ENCODE assay signal across 9 cellular contexts in genomic region chr6:28267695-28268059, GRCh38. TPM values are rescaled to one million over a fixed set of nuclear protein-coding genes. Genes with fewer than 3 reads are reported as not detected.
DNase-seq lines count a peak whose midpoint lies in the region; ATAC-seq, FAIRE-seq and TF ChIP-seq lines count a peak whose summit lies in the region.
"Had no signal": no experiment of that assay in that cellular context is flagged by ENCODE, and none has a peak within 500 bp of the region (broad histone marks: within the 10 kb centered on the region; RNA-seq: fewer than 3 reads in every experiment).

No MANE protein-coding gene starts in this region.

- intact Hi-C loops in K562 (cut with micrococcal nuclease), result loop anchor here (1.0 to 5.0 kb wide), 3 partner anchors 69 to 130 kb away; partner anchors contain the start of gene ZSCAN31

- BruUV-seq in K562 (replicated peaks; lab: Mats Ljungman, UMichigan), result TSS peak; percentile 61

- no peaks in the 10 kb centered on the region for H3K27me3 Mint-ChIP-seq in activated naive CD8-positive, alpha-beta T cell treated with anti-CD3 and anti-CD28 coated beads for 36 hours

- CTCF ChIA-PET in HEK293 (lab: Yijun Ruan, JAX) (interaction anchor here (0.6 to 3.3 kb wide), 9 partner anchors 11 to 1417 kb away, joined by 3 to 19 read pairs (median 4); partner anchors contain the start of gene PGBD1), K562 (lab: Yijun Ruan, JAX; ENCODE audit: low intra/inter-chr PET ratio) (interaction anchor here (0.6 kb wide), 1 partner anchor 151 kb away, joined by 5 read pairs; no protein-coding TSS in a partner anchor)

- H3K36me3 Mint-ChIP-seq in activated naive CD8-positive, alpha-beta T cell treated with anti-CD3 and anti-CD28 coated beads for 36 hours, result peaks cover 4% of the 10 kb centered on the region

- H3K4me1 ChIP-seq in HEK293 (ENCODE audit: control insufficient read depth, insufficient read depth, low read length), result peaks cover 20% of the 10 kb centered on the region; the same call in 1 of the 2 replicates
- H3K4me1 ChIP-seq in K562 (replicated peaks in 1 of 2; ENCODE audit: control insufficient read depth in 2 of 2, insufficient read depth in 2 of 2, low read length in 2 of 2), result peaks cover 7 to 26% of the 10 kb centered on the region in 2 experiments
- H3K4me1 ChIP-seq in thoracic aorta (ENCODE audit: control insufficient read depth in 1 of 2, low read depth in 2 of 2), result peaks cover 10 to 19% of the 10 kb centered on the region in 2 donors

- H3K27me3 ChIP-seq in K562 (ENCODE audit: control insufficient read depth in 2 of 2, insufficient read depth in 2 of 2, low read length in 2 of 2) (no peaks in the 10 kb centered on the region), layer of hippocampus (ENCODE audit: control insufficient read depth, insufficient read depth, low read length) (no peaks in the 10 kb centered on the region), thoracic aorta (replicated peaks; ENCODE audit: insufficient read depth) (no peaks in the 10 kb centered on the region)

- peaks cover 29% of the 10 kb centered on the region for H3K79me2 ChIP-seq in K562 (ENCODE audit: control insufficient read depth, insufficient read depth, low read length)

- H3K4me2 ChIP-seq in K562 (ENCODE audit: insufficient read depth, low read length), result peak overlapping the region; percentile 88

- no peak for DNase-seq in K562 (ENCODE audit: extremely low read depth in 1 of 4, low spot score in 3 of 4)
- no peak for DNase-seq in thoracic aorta (ENCODE audit: low spot score)
- no peak for DNase-seq in hepatic stellate cell (ENCODE audit: low spot score)
- no peak for DNase-seq in activated gamma-delta T cell (lab: John Stamatoyannopoulos, UW)
- no peak for DNase-seq in activated naive CD8-positive, alpha-beta T cell treated with anti-CD3 and anti-CD28 coated beads for 36 hours

- H4K20me1 ChIP-seq in K562 (replicated peaks; ENCODE audit: control insufficient read depth, insufficient read depth, low read length), result no peaks in the 10 kb centered on the region

- no peak for TF ChIP-seq POLR2A in K562 (conservative IDR thresholded peaks at IDR 0.05)

- ATAC-seq in K562 (no peak), thoracic aorta (ENCODE audit: insufficient number of reproducible peaks, low FRiP score, low read depth) (no peak), GM21381 (IDR thresholded peaks at IDR 0.05; ENCODE audit: unreplicated experiment) (no peak)

- H3K9me3 ChIP-seq in HEK293 (ENCODE audit: control insufficient read depth, insufficient read depth, low read depth, low read length) (no peaks in the 10 kb centered on the region), K562 (replicated peaks; ENCODE audit: control insufficient read depth, insufficient read depth, low read depth, low read length) (no peaks in the 10 kb centered on the region; the same call in 1 of the 2 replicates), thoracic aorta (no peaks in the 10 kb centered on the region)

- peak overlapping the region; percentile 75 to 94; a peak in 3 of 4 replicates for H3K9ac ChIP-seq in K562 (ENCODE audit: insufficient read depth in 1 of 2, low read depth in 2 of 2, low read length in 2 of 2)

- TF ChIP-seq EP300 in K562 (IDR thresholded peaks at IDR 0.05; ENCODE audit: low read length), result no peak

- no peak for TF ChIP-seq RAD21 in K562 (CRISPR knock-in tag; conservative IDR thresholded peaks at IDR 0.05 in 1 of 2, IDR thresholded peaks at IDR 0.05 in 1 of 2)

- H3K4me3 Mint-ChIP-seq in activated naive CD8-positive, alpha-beta T cell treated with anti-CD3 and anti-CD28 coated beads for 36 hours, result no peak overlapping the region
- H3K4me3 Mint-ChIP-seq: activated CD4-positive, alpha-beta T cell treated with anti-CD3 and anti-CD28 coated beads, Interleukin-2, amount 10 ng/mL, durations not matched to agents 24 days and 14 days had no signal

- H3K9me1 ChIP-seq in K562 (ENCODE audit: control insufficient read depth, insufficient read depth, low read length), result no peaks in the 10 kb centered on the region

- in situ Hi-C loops in K562 (cut with MboI), result no loop called here

- H3K9me3 Mint-ChIP-seq in activated naive CD8-positive, alpha-beta T cell treated with anti-CD3 and anti-CD28 coated beads for 36 hours, result no peaks in the 10 kb centered on the region
- H3K9me3 Mint-ChIP-seq: activated CD4-positive, alpha-beta T cell treated with anti-CD3 and anti-CD28 coated beads, Interleukin-2, amount 10 ng/mL, durations not matched to agents 24 days and 14 days had no signal

- peak overlapping the region; percentile 89 for H3K4me3 ChIP-seq in HEK293 (ENCODE audit: low read depth, low read length)
- H3K4me3 ChIP-seq in K562, result peak overlapping the region; percentile 61
- peak overlapping the region; percentile 90 for H3K4me3 ChIP-seq in thoracic aorta

- TF ChIP-seq CTCF in HEK293 (tag by site-specific recombination; IDR thresholded peaks at IDR 0.05) (no peak), K562 (IDR thresholded peaks at IDR 0.05 in 2 of 3, conservative IDR thresholded peaks at IDR 0.05 in 1 of 3; ENCODE audit: insufficient read depth in 2 of 3, low read depth in 1 of 3, low read length in 3 of 3) (no peak), thoracic aorta (IDR thresholded peaks at IDR 0.05) (no peak)

- POLR2A ChIA-PET in HEK293 (lab: Yijun Ruan, JAX), result interaction anchor here (0.8 to 3.4 kb wide), 22 partner anchors 8 to 429 kb away, joined by 3 to 62 read pairs (median 6); partner anchors contain the start of genes PGBD1, ZKSCAN4, ZKSCAN8 and ZSCAN16
- POLR2A ChIA-PET in K562 (lab: Yijun Ruan, JAX), result interaction anchor here (0.6 to 6.5 kb wide), 21 partner anchors 12 to 491 kb away, joined by 3 to 73 read pairs (median 4); partner anchors contain the start of genes PGBD1, ZKSCAN3, ZKSCAN4 and ZKSCAN8

- WGBS in K562 (ENCODE audit: insufficient coverage, low coverage, missing lambda C conversion rate), result 5% methylated on average over 1 of the region's 1 CpG

- peaks cover 4 to 13% of the 10 kb centered on the region in 2 experiments; a peak in 1 of 3 replicates for H3K36me3 ChIP-seq in HEK293 (ENCODE audit: control insufficient read depth in 2 of 2, insufficient read depth in 1 of 2, low read length in 2 of 2)
- peaks cover 10% of the 10 kb centered on the region for H3K36me3 ChIP-seq in K562 (ENCODE audit: control insufficient read depth, insufficient read depth, low read length)
- peaks cover 8% of the 10 kb centered on the region for H3K36me3 ChIP-seq in thoracic aorta

- H3K27ac Mint-ChIP-seq in activated naive CD8-positive, alpha-beta T cell treated with anti-CD3 and anti-CD28 coated beads for 36 hours, result no peak overlapping the region
- H3K27ac Mint-ChIP-seq: activated CD4-positive, alpha-beta T cell treated with anti-CD3 and anti-CD28 coated beads, Interleukin-2, amount 10 ng/mL, durations not matched to agents 24 days and 14 days had no signal

- H2AFZ ChIP-seq in K562 (ENCODE audit: low read depth, low read length), result peak overlapping the region; percentile 92

- peaks cover 21% of the 10 kb centered on the region for H3K4me1 Mint-ChIP-seq in activated naive CD8-positive, alpha-beta T cell treated with anti-CD3 and anti-CD28 coated beads for 36 hours

- H3K27ac ChIP-seq in HEK293 (ENCODE audit: extremely low read depth, low read depth, low read length) (peak overlapping the region; percentile 77; the same call in 1 of the 2 replicates), K562 (ENCODE audit: extremely low read depth, low read depth, low read length) (peak overlapping the region; percentile 78), layer of hippocampus (ENCODE audit: low read depth, low read length) (peak overlapping the region; percentile 73), thoracic aorta (peak overlapping the region; percentile 68 to 72)

- FAIRE-seq in K562 (lab: Jason Lieb, UNC), result peak; percentile 32

RNA-seq across cellular contexts. Expression of gene ZSCAN26, which starts 0.7 kb away (rescaled TPM):
- total RNA-seq in K562 (2011; cell fraction: chromatin; rRNA removed; ENCODE audit: low replicate concordance), result 33.0 and 48.0 TPM in 2 replicates
- total RNA-seq in K562 (2011; cell fraction: nucleolus; rRNA removed), result 7.7 and 9.1 TPM in 2 replicates
- 11.8 and 13.1 TPM in 2 replicates for total RNA-seq in K562 (2011; cell fraction: nucleoplasm; rRNA removed)
- 5.4 and 5.9 TPM in 2 replicates for total RNA-seq in K562 (2014; rRNA removed)
- 10.5 and 10.7 TPM in 2 replicates for total RNA-seq in K562 (2014; rRNA removed; fragmentation: Illumina TruSeq; extraction: Trizol)
- total RNA-seq in K562 (2015; rRNA removed; fragmentation: Illumina TruSeq; extraction: Trizol), result 10.7 and 11.0 TPM in 2 replicates
- 6.1 and 6.9 TPM in 2 replicates for total RNA-seq in K562 (2021)
- polyA plus RNA-seq in K562 (2011; rRNA removed), result 14.2 and 14.6 TPM in 2 replicates
- 2.7 and 6.0 TPM in 2 replicates for polyA plus RNA-seq in K562 (2011; cell fraction: cytosol; rRNA removed)
- polyA plus RNA-seq in K562 (2011; cell fraction: nucleus; rRNA removed), result 25.1 and 33.9 TPM in 2 replicates
- polyA plus RNA-seq in K562 (2012), result 7.0 and 10.4 TPM in 2 replicates
- 12.2 and 12.4 TPM in 2 replicates for polyA plus RNA-seq in K562 (2014; fragmentation: Illumina TruSeq; extraction: Trizol)
- polyA plus RNA-seq in K562 (2014; fragmentation: Nextera tagmentation; extraction: Ambion mirVana), result 10 to 100 TPM in 1 of 2 experiments, 1 to 10 TPM in 1; 7.3 to 12.8 TPM
- polyA plus RNA-seq in K562 (2014; rRNA removed), result 6.4 and 8.4 TPM in 2 replicates
- polyA minus RNA-seq in K562 (2011; rRNA and poly(A)+ RNA removed), result 19.5 and 25.0 TPM in 2 replicates
- 2.3 and 3.2 TPM in 2 replicates for polyA minus RNA-seq in K562 (2011; cell fraction: cytosol; rRNA and poly(A)+ RNA removed)
- 7.3 and 16.6 TPM in 2 replicates for polyA minus RNA-seq in K562 (2011; cell fraction: nucleus; rRNA and poly(A)+ RNA removed)
- 10 to 100 TPM; 25.7 to 45.0 TPM for total RNA-seq in thoracic aorta
- 1 to 10 TPM; 5.2 to 5.8 TPM for total RNA-seq in activated naive CD8-positive, alpha-beta T cell treated with anti-CD3 and anti-CD28 coated beads for 36 hours

RNA-seq across cellular contexts. Expression of gene NKAPL, which starts 8.6 kb away (rescaled TPM):
- not detected in 2 replicates for total RNA-seq in K562 (2011; cell fraction: chromatin; rRNA removed; ENCODE audit: low replicate concordance)
- not detected in 2 replicates for total RNA-seq in K562 (2011; cell fraction: nucleolus; rRNA removed)
- total RNA-seq in K562 (2011; cell fraction: nucleoplasm; rRNA removed), result not detected in 2 replicates
- total RNA-seq in K562 (2014; rRNA removed) (not detected in 2 replicates), K562 (2014; rRNA removed; fragmentation: Illumina TruSeq; extraction: Trizol) (not detected in 2 replicates), K562 (2015; rRNA removed; fragmentation: Illumina TruSeq; extraction: Trizol) (not detected in 2 replicates), K562 (2021) (not detected in 2 replicates), thoracic aorta (1 to 10 TPM in 1 of 2 donors, under 1 TPM in 1; 0.49 to 1.1 TPM)
- polyA plus RNA-seq in K562 (2011; rRNA removed) (not detected in 2 replicates), K562 (2014; fragmentation: Illumina TruSeq; extraction: Trizol) (not detected in 2 replicates), K562 (2014; fragmentation: Nextera tagmentation; extraction: Ambion mirVana) (not detected), K562 (2014; rRNA removed) (not detected in 2 replicates)
- polyA plus RNA-seq in K562 (2011; cell fraction: cytosol; rRNA removed), result not detected in 2 replicates
- not detected in 2 replicates for polyA plus RNA-seq in K562 (2011; cell fraction: nucleus; rRNA removed)
- polyA plus RNA-seq in K562 (2012), result 0.06 TPM in 1 of 2 replicates, not detected in the other
- polyA minus RNA-seq in K562 (2011; rRNA and poly(A)+ RNA removed), result not detected in 2 replicates
- polyA minus RNA-seq in K562 (2011; cell fraction: cytosol; rRNA and poly(A)+ RNA removed), result not detected in 2 replicates
- polyA minus RNA-seq in K562 (2011; cell fraction: nucleus; rRNA and poly(A)+ RNA removed), result not detected in 2 replicates
- under 1 TPM; 0.46 to 0.64 TPM for total RNA-seq in activated naive CD8-positive, alpha-beta T cell treated with anti-CD3 and anti-CD28 coated beads for 36 hours
- total RNA-seq: activated CD4-positive, alpha-beta T cell treated with anti-CD3 and anti-CD28 coated beads, Interleukin-2, amount 10 ng/mL, durations not matched to agents 24 days and 14 days had no signal

RNA-seq across cellular contexts. Expression of gene PGBD1, which starts 13.7 kb away (rescaled TPM):
- 7.8 and 12.2 TPM in 2 replicates for total RNA-seq in K562 (2011; cell fraction: chromatin; rRNA removed; ENCODE audit: low replicate concordance)
- total RNA-seq in K562 (2011; cell fraction: nucleolus; rRNA removed), result 4.7 and 6.2 TPM in 2 replicates
- 7.0 and 7.5 TPM in 2 replicates for total RNA-seq in K562 (2011; cell fraction: nucleoplasm; rRNA removed)
- 4.4 and 5.8 TPM in 2 replicates for total RNA-seq in K562 (2014; rRNA removed)
- 9.0 and 10.0 TPM in 2 replicates for total RNA-seq in K562 (2014; rRNA removed; fragmentation: Illumina TruSeq; extraction: Trizol)
- 8.3 and 8.9 TPM in 2 replicates for total RNA-seq in K562 (2015; rRNA removed; fragmentation: Illumina TruSeq; extraction: Trizol)
- 6.5 and 7.4 TPM in 2 replicates for total RNA-seq in K562 (2021)
- 7.1 and 8.2 TPM in 2 replicates for polyA plus RNA-seq in K562 (2011; rRNA removed)
- polyA plus RNA-seq in K562 (2011; cell fraction: cytosol; rRNA removed), result 3.0 and 4.0 TPM in 2 replicates
- 10.0 and 10.8 TPM in 2 replicates for polyA plus RNA-seq in K562 (2011; cell fraction: nucleus; rRNA removed)
- polyA plus RNA-seq in K562 (2012), result 4.9 and 7.8 TPM in 2 replicates
- 6.5 and 7.3 TPM in 2 replicates for polyA plus RNA-seq in K562 (2014; fragmentation: Illumina TruSeq; extraction: Trizol)
- polyA plus RNA-seq in K562 (2014; fragmentation: Nextera tagmentation; extraction: Ambion mirVana), result 1 to 10 TPM; 3.3 to 3.5 TPM
- 5.6 and 6.1 TPM in 2 replicates for polyA plus RNA-seq in K562 (2014; rRNA removed)
- polyA minus RNA-seq in K562 (2011; rRNA and poly(A)+ RNA removed), result 9.5 and 10.0 TPM in 2 replicates
- polyA minus RNA-seq in K562 (2011; cell fraction: cytosol; rRNA and poly(A)+ RNA removed), result 3.3 and 4.4 TPM in 2 replicates
- polyA minus RNA-seq in K562 (2011; cell fraction: nucleus; rRNA and poly(A)+ RNA removed), result 5.0 and 6.3 TPM in 2 replicates
- total RNA-seq in thoracic aorta, result 1 to 10 TPM; 7.3 to 8.3 TPM
- total RNA-seq in activated naive CD8-positive, alpha-beta T cell treated with anti-CD3 and anti-CD28 coated beads for 36 hours, result 1 to 10 TPM; 3.4 to 3.8 TPM

RNA-seq across cellular contexts. Expression of gene ZKSCAN4, which starts 15.6 kb away (rescaled TPM):
- total RNA-seq in K562 (2011; cell fraction: chromatin; rRNA removed; ENCODE audit: low replicate concordance), result 4.0 and 6.2 TPM in 2 replicates
- 4.7 and 5.1 TPM in 2 replicates for total RNA-seq in K562 (2011; cell fraction: nucleolus; rRNA removed)
- 3.3 and 4.5 TPM in 2 replicates for total RNA-seq in K562 (2011; cell fraction: nucleoplasm; rRNA removed)
- total RNA-seq in K562 (2014; rRNA removed), result 3.8 and 4.7 TPM in 2 replicates
- 5.0 and 5.9 TPM in 2 replicates for total RNA-seq in K562 (2014; rRNA removed; fragmentation: Illumina TruSeq; extraction: Trizol)
- total RNA-seq in K562 (2015; rRNA removed; fragmentation: Illumina TruSeq; extraction: Trizol), result 5.3 and 6.4 TPM in 2 replicates
- total RNA-seq in K562 (2021), result 4.2 and 5.1 TPM in 2 replicates
- polyA plus RNA-seq in K562 (2011; rRNA removed), result 4.6 and 5.3 TPM in 2 replicates
- polyA plus RNA-seq in K562 (2011; cell fraction: cytosol; rRNA removed), result 1.4 and 2.2 TPM in 2 replicates
- polyA plus RNA-seq in K562 (2011; cell fraction: nucleus; rRNA removed), result 4.4 and 4.9 TPM in 2 replicates
- polyA plus RNA-seq in K562 (2012), result 3.3 and 3.6 TPM in 2 replicates
- 4.9 and 5.0 TPM in 2 replicates for polyA plus RNA-seq in K562 (2014; fragmentation: Illumina TruSeq; extraction: Trizol)
- 1 to 10 TPM; 1.2 to 1.6 TPM for polyA plus RNA-seq in K562 (2014; fragmentation: Nextera tagmentation; extraction: Ambion mirVana)
- 4.1 and 4.7 TPM in 2 replicates for polyA plus RNA-seq in K562 (2014; rRNA removed)
- polyA minus RNA-seq in K562 (2011; rRNA and poly(A)+ RNA removed), result 5.1 and 8.8 TPM in 2 replicates
- 2.2 and 2.8 TPM in 2 replicates for polyA minus RNA-seq in K562 (2011; cell fraction: cytosol; rRNA and poly(A)+ RNA removed)
- polyA minus RNA-seq in K562 (2011; cell fraction: nucleus; rRNA and poly(A)+ RNA removed), result 3.0 and 4.8 TPM in 2 replicates
- total RNA-seq in thoracic aorta, result 1 to 10 TPM; 2.3 to 2.4 TPM
- total RNA-seq in activated naive CD8-positive, alpha-beta T cell treated with anti-CD3 and anti-CD28 coated beads for 36 hours, result 1 to 10 TPM; 4.5 to 5.0 TPM

RNA-seq across cellular contexts. Expression of gene ZSCAN9, which starts 42.6 kb away (rescaled TPM):
- 65.9 and 101 TPM in 2 replicates for total RNA-seq in K562 (2011; cell fraction: chromatin; rRNA removed; ENCODE audit: low replicate concordance)
- total RNA-seq in K562 (2011; cell fraction: nucleolus; rRNA removed), result 43.7 and 45.8 TPM in 2 replicates
- total RNA-seq in K562 (2011; cell fraction: nucleoplasm; rRNA removed), result 68.6 and 101 TPM in 2 replicates
- total RNA-seq in K562 (2014; rRNA removed) (18.4 and 19.0 TPM in 2 replicates), K562 (2014; rRNA removed; fragmentation: Illumina TruSeq; extraction: Trizol) (31.4 and 37.4 TPM in 2 replicates), K562 (2015; rRNA removed; fragmentation: Illumina TruSeq; extraction: Trizol) (26.0 and 28.7 TPM in 2 replicates), K562 (2021) (19.0 and 22.3 TPM in 2 replicates), thoracic aorta (10 to 100 TPM; 11.6 to 29.0 TPM)
- polyA plus RNA-seq in K562 (2011; rRNA removed) (48.9 and 59.9 TPM in 2 replicates), K562 (2014; fragmentation: Illumina TruSeq; extraction: Trizol) (31.8 and 32.5 TPM in 2 replicates), K562 (2014; fragmentation: Nextera tagmentation; extraction: Ambion mirVana) (10 to 100 TPM; 18.8 to 20.0 TPM), K562 (2014; rRNA removed) (30.4 and 35.2 TPM in 2 replicates)
- 16.3 and 40.6 TPM in 2 replicates for polyA plus RNA-seq in K562 (2011; cell fraction: cytosol; rRNA removed)
- polyA plus RNA-seq in K562 (2011; cell fraction: nucleus; rRNA removed), result 55.3 and 65.2 TPM in 2 replicates
- 15.5 and 25.6 TPM in 2 replicates for polyA plus RNA-seq in K562 (2012)
- polyA minus RNA-seq in K562 (2011; rRNA and poly(A)+ RNA removed), result 49.6 and 64.4 TPM in 2 replicates
- polyA minus RNA-seq in K562 (2011; cell fraction: cytosol; rRNA and poly(A)+ RNA removed), result 10.6 and 10.9 TPM in 2 replicates
- 28.3 and 55.3 TPM in 2 replicates for polyA minus RNA-seq in K562 (2011; cell fraction: nucleus; rRNA and poly(A)+ RNA removed)
- 1 to 10 TPM; 4.3 to 5.2 TPM for total RNA-seq in activated naive CD8-positive, alpha-beta T cell treated with anti-CD3 and anti-CD28 coated beads for 36 hours
